In the genomic region with DNA sequence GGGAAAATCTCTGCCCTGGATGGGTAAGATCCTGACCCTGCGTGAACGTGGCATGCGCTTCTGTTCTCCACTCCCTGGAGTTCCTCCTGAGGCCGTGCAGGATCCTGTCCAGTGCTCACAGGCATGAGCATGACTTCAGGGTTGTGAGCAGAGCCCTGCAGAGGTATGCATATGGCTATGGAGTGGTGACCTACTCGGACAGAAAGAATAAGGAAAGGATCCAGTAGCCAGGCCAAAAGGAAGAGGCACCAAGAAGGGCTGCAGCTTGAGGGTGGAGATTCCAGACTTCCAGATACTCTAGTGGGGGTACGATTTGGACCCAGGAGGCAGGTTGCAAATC, we compare ENCODE assay signal across 12 cellular contexts. TPM values are rescaled to one million over a fixed set of nuclear protein-coding genes. Genes with fewer than 3 reads are reported as not detected.
A peak's percentile ranks its signal among the peaks of the same experiment; 100 is the strongest.
DNase-seq lines count a peak whose midpoint lies in the region; ATAC-seq, FAIRE-seq and TF ChIP-seq lines count a peak whose summit lies in the region.
"Had no signal": no experiment of that assay in that cellular context is flagged by ENCODE, and none has a peak within 500 bp of the region (broad histone marks: within the 10 kb centered on the region; RNA-seq: fewer than 3 reads in every experiment).

No MANE protein-coding gene starts in this region.

- H3K4me2 ChIP-seq in DOHH2 (ENCODE audit: low read length) (peak overlapping the region; percentile 90), endothelial cell of umbilical vein (ENCODE audit: insufficient read depth, low read length) (no peak overlapping the region)

- H3K27ac ChIP-seq in DOHH2 (ENCODE audit: low read depth, low read length), result peak overlapping the region; percentile 98
- no peak overlapping the region for H3K27ac ChIP-seq in Panc1 (ENCODE audit: low read length)
- no peak overlapping the region for H3K27ac ChIP-seq in endothelial cell of umbilical vein (ENCODE audit: insufficient read depth, low read depth, low read length)
- H3K27ac ChIP-seq: brain microvascular endothelial cell, HL-60, vagina had no signal

- H2AFZ ChIP-seq in endothelial cell of umbilical vein (ENCODE audit: low read depth, low read length), result peak overlapping the region; percentile 65

- ATAC-seq in Panc1 (peak; percentile 65), sciatic nerve (peak; percentile 35), HG02938 (IDR thresholded peaks at IDR 0.05; ENCODE audit: unreplicated experiment) (no peak)

- H3K4me1 ChIP-seq in DOHH2 (ENCODE audit: control insufficient read depth, low read length) (peaks cover 60% of the 10 kb centered on the region), Panc1 (ENCODE audit: control insufficient read depth, insufficient read depth, low read length) (no peaks in the 10 kb centered on the region), endothelial cell of umbilical vein (ENCODE audit: control insufficient read depth, extremely low read depth, insufficient read depth, low read length) (no peaks in the 10 kb centered on the region)

- no peak for DNase-seq in Panc1 (ENCODE audit: low read depth, low spot score)
- DNase-seq in endothelial cell of umbilical vein (ENCODE audit: low read depth, low spot score), result no peak
- no peak for DNase-seq in sciatic nerve (ENCODE audit: low spot score)
- no peak for DNase-seq in HuH-7 (ENCODE audit: low spot score)
- no peak for DNase-seq in cortex of kidney (lab: John Stamatoyannopoulos, UW)
- no peak for DNase-seq in NOMO-1 (lab: John Stamatoyannopoulos, UW; ENCODE audit: unreplicated experiment in 2 of 2)

- H3K36me3 ChIP-seq in DOHH2 (ENCODE audit: control insufficient read depth, low read length) (no peaks in the 10 kb centered on the region), Panc1 (ENCODE audit: control insufficient read depth, insufficient read depth, low read length) (no peaks in the 10 kb centered on the region), endothelial cell of umbilical vein (ENCODE audit: control insufficient read depth in 2 of 2, extremely low read depth in 1 of 2, insufficient read depth in 2 of 2, low read length in 2 of 2) (no peaks in the 10 kb centered on the region)
- H3K36me3 ChIP-seq: brain microvascular endothelial cell, vagina had no signal

- H4K20me1 ChIP-seq in DOHH2 (ENCODE audit: control insufficient read depth, insufficient read depth, low read depth, low read length) (no peaks in the 10 kb centered on the region), endothelial cell of umbilical vein (replicated peaks; ENCODE audit: control insufficient read depth, extremely low read depth, insufficient read depth, low read length) (no peaks in the 10 kb centered on the region)

- H3K9ac ChIP-seq in endothelial cell of umbilical vein (replicated peaks; ENCODE audit: extremely low read depth, insufficient read depth, low read length), result no peak overlapping the region

- H3K9me3 ChIP-seq in DOHH2 (ENCODE audit: control insufficient read depth, insufficient read depth, low read length) (no peaks in the 10 kb centered on the region), Panc1 (ENCODE audit: control insufficient read depth, insufficient read depth, low read depth, low read length) (no peaks in the 10 kb centered on the region), endothelial cell of umbilical vein (replicated peaks; ENCODE audit: control insufficient read depth, insufficient read depth, low read length) (no peaks in the 10 kb centered on the region)
- H3K9me3 ChIP-seq: vagina had no signal

- TF ChIP-seq CTCF in DOHH2 (IDR thresholded peaks at IDR 0.05; ENCODE audit: low read depth, low read length, poor library complexity, severe bottlenecking) (no peak), Panc1 (IDR thresholded peaks at IDR 0.05) (no peak), endothelial cell of umbilical vein (IDR thresholded peaks at IDR 0.05; ENCODE audit: extremely low read depth in 1 of 2, insufficient read depth in 1 of 2, low read depth in 1 of 2, low read length in 2 of 2) (no peak)

- no peaks in the 10 kb centered on the region for H3K9me2 ChIP-seq in DOHH2 (replicated peaks; ENCODE audit: control insufficient read depth, low read length)

- dilution Hi-C loops in endothelial cell of umbilical vein (cut with MboI; ENCODE audit: extremely low pct_ligation_motif_present, low sequenced_read_pairs), result no loop called here

- H3K27me3 ChIP-seq in DOHH2 (ENCODE audit: control insufficient read depth, low read length), result peaks cover 3% of the 10 kb centered on the region; the same call in 1 of the 2 replicates
- no peaks in the 10 kb centered on the region for H3K27me3 ChIP-seq in Panc1 (ENCODE audit: control insufficient read depth, insufficient read depth, low read length)
- H3K27me3 ChIP-seq in endothelial cell of umbilical vein (ENCODE audit: control insufficient read depth in 2 of 2, insufficient read depth in 2 of 2, low read length in 2 of 2), result no peaks in the 10 kb centered on the region
- H3K27me3 ChIP-seq: brain microvascular endothelial cell, vagina had no signal

- no peak for FAIRE-seq in endothelial cell of umbilical vein (lab: Jason Lieb, UNC)

- H3K4me3 ChIP-seq in DOHH2 (ENCODE audit: low read length), result peak overlapping the region; percentile 60
- no peak overlapping the region for H3K4me3 ChIP-seq in Panc1 (ENCODE audit: low read depth in 2 of 2, low read length in 2 of 2)
- no peak overlapping the region for H3K4me3 ChIP-seq in endothelial cell of umbilical vein (replicated peaks in 1 of 3; ENCODE audit: insufficient read depth in 1 of 3, low read depth in 1 of 3, low read length in 3 of 3)
- H3K4me3 ChIP-seq: vagina had no signal

- in situ Hi-C loops in Panc1 (cut with HindIII; ENCODE audit: low pct_unique_long_range_greater_than_20kb, low sequenced_read_pairs), result no loop called here

- intact Hi-C loops in Panc1 (cut with micrococcal nuclease; ENCODE audit: unreplicated experiment) (no loop called here), endothelial cell of umbilical vein (cut with micrococcal nuclease) (no loop called here), sciatic nerve (cut with DNase I) (loop anchor here (5.0 to 10.0 kb wide), 2 partner anchors 38 to 121 kb away; no protein-coding TSS in a partner anchor)

- no peaks in the 10 kb centered on the region for H3K9me1 ChIP-seq in endothelial cell of umbilical vein (replicated peaks; ENCODE audit: control insufficient read depth, extremely low read depth, insufficient read depth, low read length)

- CTCF ChIA-PET in Panc1 (lab: Charles Lee) (no interaction called here), endothelial cell of umbilical vein (lab: Charles Lee) (interaction anchor here (0.7 to 7.8 kb wide), 25 partner anchors 9 to 189 kb away, joined by 3 to 147 read pairs (median 4); partner anchors contain the start of genes GAPDH, IFFO1, TAPBPL and VAMP1)

- TF ChIP-seq POLR2A in endothelial cell of umbilical vein (IDR thresholded peaks at IDR 0.05; ENCODE audit: low read depth, low read length), result no peak

- POLR2A ChIA-PET in Panc1 (lab: Charles Lee) (interaction anchor here (0.6 kb wide), 1 partner anchor 445 kb away, joined by 5 read pairs; no protein-coding TSS in a partner anchor), endothelial cell of umbilical vein (lab: Charles Lee) (interaction anchor here (1.1 kb wide), 1 partner anchor 47 kb away, joined by 7 read pairs; the partner anchor contains the start of gene VAMP1)

- H3K79me2 ChIP-seq in DOHH2 (ENCODE audit: control insufficient read depth, low read length), result no peaks in the 10 kb centered on the region
- no peaks in the 10 kb centered on the region for H3K79me2 ChIP-seq in endothelial cell of umbilical vein (ENCODE audit: control insufficient read depth, insufficient read depth, low read length)

- H3F3A ChIP-seq in DOHH2 (ENCODE audit: control insufficient read depth, insufficient read depth), result peaks cover 46% of the 10 kb centered on the region

- BruUV-seq in Panc1 (replicated peaks; lab: Mats Ljungman, UMichigan) (no TSS peak), endothelial cell of umbilical vein (replicated peaks; lab: Mats Ljungman, UMichigan) (no TSS peak)

RNA-seq across cellular contexts. Expression of gene CD27, which starts 20.8 kb away (rescaled TPM):
- total RNA-seq in Panc1 (2021; ENCODE audit: unreplicated experiment), result 0.23 TPM
- 0.98 TPM for polyA plus RNA-seq in Panc1 (2012; ENCODE audit: insufficient read length)
- total RNA-seq in endothelial cell of umbilical vein, result not detected in 2 replicates
- polyA plus RNA-seq in endothelial cell of umbilical vein, result not detected in 2 replicates
- polyA plus RNA-seq in endothelial cell of umbilical vein (2011; cell fraction: cytosol; rRNA removed), result not detected in 2 replicates
- polyA plus RNA-seq in endothelial cell of umbilical vein (2011; cell fraction: nucleus; rRNA removed), result not detected in 2 replicates
- 0.15 and 0.28 TPM in 2 replicates for polyA plus RNA-seq in endothelial cell of umbilical vein (2012)
- polyA minus RNA-seq in endothelial cell of umbilical vein, result not detected in 2 replicates
- not detected for polyA minus RNA-seq in endothelial cell of umbilical vein (2011; cell fraction: cytosol; rRNA and poly(A)+ RNA removed)
- polyA minus RNA-seq in endothelial cell of umbilical vein (2011; cell fraction: nucleus; rRNA and poly(A)+ RNA removed), result not detected in 2 replicates
- 0.58 TPM for total RNA-seq in sciatic nerve
- total RNA-seq: progenitor cell of endocrine pancreas had no signal

RNA-seq across cellular contexts. Expression of gene TAPBPL, which starts 27.9 kb away (rescaled TPM):
- total RNA-seq in Panc1 (2021; ENCODE audit: unreplicated experiment) (7.8 TPM), endothelial cell of umbilical vein (9.9 and 11.7 TPM in 2 replicates), sciatic nerve (23.5 TPM)
- 7.9 TPM for polyA plus RNA-seq in Panc1 (2012; ENCODE audit: insufficient read length)
- 28.6 and 33.6 TPM in 2 replicates for polyA plus RNA-seq in endothelial cell of umbilical vein
- 18.1 and 19.6 TPM in 2 replicates for polyA plus RNA-seq in endothelial cell of umbilical vein (2011; cell fraction: cytosol; rRNA removed)
- 22.4 and 24.3 TPM in 2 replicates for polyA plus RNA-seq in endothelial cell of umbilical vein (2011; cell fraction: nucleus; rRNA removed)
- polyA plus RNA-seq in endothelial cell of umbilical vein (2012), result 5.8 and 7.5 TPM in 2 replicates
- polyA minus RNA-seq in endothelial cell of umbilical vein, result 15.6 and 19.7 TPM in 2 replicates
- polyA minus RNA-seq in endothelial cell of umbilical vein (2011; cell fraction: cytosol; rRNA and poly(A)+ RNA removed), result not detected
- 8.0 and 8.7 TPM in 2 replicates for polyA minus RNA-seq in endothelial cell of umbilical vein (2011; cell fraction: nucleus; rRNA and poly(A)+ RNA removed)

RNA-seq across cellular contexts. Expression of gene LTBR, which starts 40.0 kb away (rescaled TPM):
- total RNA-seq in Panc1 (2021; ENCODE audit: unreplicated experiment), result 3.1 TPM
- polyA plus RNA-seq in Panc1 (2012; ENCODE audit: insufficient read length), result 4.6 TPM
- total RNA-seq in endothelial cell of umbilical vein, result 84.1 and 102 TPM in 2 replicates
- 70.7 and 82.2 TPM in 2 replicates for polyA plus RNA-seq in endothelial cell of umbilical vein
- 46.4 and 59.5 TPM in 2 replicates for polyA plus RNA-seq in endothelial cell of umbilical vein (2011; cell fraction: cytosol; rRNA removed)
- 47.3 TPM in 2 replicates for polyA plus RNA-seq in endothelial cell of umbilical vein (2011; cell fraction: nucleus; rRNA removed)
- 66.7 and 93.7 TPM in 2 replicates for polyA plus RNA-seq in endothelial cell of umbilical vein (2012)
- polyA minus RNA-seq in endothelial cell of umbilical vein, result 15.6 and 26.2 TPM in 2 replicates
- 33.2 TPM for polyA minus RNA-seq in endothelial cell of umbilical vein (2011; cell fraction: cytosol; rRNA and poly(A)+ RNA removed)
- 17.9 and 21.2 TPM in 2 replicates for polyA minus RNA-seq in endothelial cell of umbilical vein (2011; cell fraction: nucleus; rRNA and poly(A)+ RNA removed)
- total RNA-seq in sciatic nerve, result 99.7 TPM

RNA-seq across cellular contexts. Expression of gene VAMP1, which starts 46.5 kb away (rescaled TPM):
- 11.2 TPM for total RNA-seq in Panc1 (2021; ENCODE audit: unreplicated experiment)
- polyA plus RNA-seq in Panc1 (2012; ENCODE audit: insufficient read length), result 8.1 TPM
- total RNA-seq in endothelial cell of umbilical vein, result 6.6 and 7.0 TPM in 2 replicates
- polyA plus RNA-seq in endothelial cell of umbilical vein, result 9.0 and 9.9 TPM in 2 replicates
- 4.3 and 5.3 TPM in 2 replicates for polyA plus RNA-seq in endothelial cell of umbilical vein (2011; cell fraction: cytosol; rRNA removed)
- 30.7 and 42.7 TPM in 2 replicates for polyA plus RNA-seq in endothelial cell of umbilical vein (2011; cell fraction: nucleus; rRNA removed)
- polyA plus RNA-seq in endothelial cell of umbilical vein (2012), result 6.9 and 8.4 TPM in 2 replicates
- polyA minus RNA-seq in endothelial cell of umbilical vein, result 5.5 and 12.9 TPM in 2 replicates
- polyA minus RNA-seq in endothelial cell of umbilical vein (2011; cell fraction: cytosol; rRNA and poly(A)+ RNA removed), result 28.1 TPM
- polyA minus RNA-seq in endothelial cell of umbilical vein (2011; cell fraction: nucleus; rRNA and poly(A)+ RNA removed), result 7.4 and 9.7 TPM in 2 replicates
- 19.9 TPM for total RNA-seq in sciatic nerve

RNA-seq across cellular contexts. Expression of gene SCNN1A, which starts 48.6 kb away (rescaled TPM):
- total RNA-seq in Panc1 (2021; ENCODE audit: unreplicated experiment) (17.1 TPM), endothelial cell of umbilical vein (0.18 TPM in 1 of 2 replicates, not detected in the other), sciatic nerve (16.8 TPM)
- 17.2 TPM for polyA plus RNA-seq in Panc1 (2012; ENCODE audit: insufficient read length)
- 0.12 and 0.14 TPM in 2 replicates for polyA plus RNA-seq in endothelial cell of umbilical vein
- polyA plus RNA-seq in endothelial cell of umbilical vein (2011; cell fraction: cytosol; rRNA removed), result 0.03 TPM in 2 replicates
- polyA plus RNA-seq in endothelial cell of umbilical vein (2011; cell fraction: nucleus; rRNA removed), result 0.24 and 0.40 TPM in 2 replicates
- 0.24 TPM in 1 of 2 replicates, not detected in the other for polyA plus RNA-seq in endothelial cell of umbilical vein (2012)
- not detected in 2 replicates for polyA minus RNA-seq in endothelial cell of umbilical vein
- polyA minus RNA-seq in endothelial cell of umbilical vein (2011; cell fraction: cytosol; rRNA and poly(A)+ RNA removed), result 3.2 TPM
- polyA minus RNA-seq in endothelial cell of umbilical vein (2011; cell fraction: nucleus; rRNA and poly(A)+ RNA removed), result not detected in 2 replicates

Comparison
In these comparisons a context has a peak if more than half of its experiments do, and no peak if none do; other contexts are left out.
1. RNA of gene LTBR, which starts 40.0 kb away (total RNA-seq): 84.1 to 102 TPM in endothelial cell of umbilical vein and 99.7 TPM in sciatic nerve (single experiment); 3.1 TPM in Panc1 (single experiment); every median in the first group is over 10 times any median in the second.